In the genomic region with DNA sequence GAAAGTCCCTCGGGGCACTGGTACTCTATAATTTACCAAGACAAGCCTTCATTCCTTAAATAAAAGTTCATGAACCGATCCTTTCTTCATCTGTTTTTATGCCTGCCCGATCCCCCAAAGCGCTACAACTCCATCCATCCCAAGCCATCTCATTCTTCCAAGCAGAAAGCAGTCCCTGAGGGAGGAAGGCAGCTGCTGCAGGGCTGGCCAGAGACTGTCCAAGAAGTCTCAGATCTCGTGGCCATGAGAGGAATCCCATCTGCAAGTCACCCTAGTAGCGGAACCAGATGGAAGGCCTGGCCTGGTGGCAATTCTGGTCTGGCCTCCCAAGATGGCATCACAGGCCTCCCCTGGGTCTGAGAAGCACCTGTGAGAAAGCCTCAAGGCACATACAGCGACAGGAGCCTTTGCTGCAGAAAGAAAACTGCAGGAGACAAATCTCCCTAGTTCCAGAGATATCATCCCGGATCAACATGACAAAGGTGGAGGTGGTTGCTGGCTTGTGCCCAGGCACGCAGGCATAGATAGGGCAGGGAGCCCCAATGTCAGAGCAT, we compare ENCODE assay signal across 24 cellular contexts.
A peak's percentile ranks its signal among the peaks of the same experiment; 100 is the strongest.
DNase-seq lines count a peak whose midpoint lies in the region; ATAC-seq and TF ChIP-seq lines count a peak whose summit lies in the region.
"Had no signal": no experiment of that assay in that cellular context is flagged by ENCODE, and none has a peak within 500 bp of the region (broad histone marks: within the 10 kb centered on the region; RNA-seq: fewer than 3 reads in every experiment).

No MANE protein-coding gene starts in this region.

- DNase-seq in activated naive CD4-positive, alpha-beta T cell treated with anti-CD3 and anti-CD28 coated beads, Interleukin-2, amount 50 U/mL, for 72 hours (ENCODE audit: low spot score in 2 of 2): no peak
- DNase-seq in T-helper 17 cell (no peak), islet precursor cell (peak; percentile 74), type B pancreatic cell (ENCODE audit: extremely low spot score, unreplicated experiment) (no peak), kidney tubule cell (ENCODE audit: low spot score) (no peak)
- no peak for DNase-seq in CD4-positive, alpha-beta memory T cell
- no peak for DNase-seq in natural killer cell treated with Interleukin-12 subunit alpha and Interleukin-12 subunit beta and Interleukin-15 and Interleukin-18, amount 100 ng/mL, for 72 hours (ENCODE audit: low spot score)
- DNase-seq: 8988T; activated CD4-positive, alpha-beta memory T cell treated with anti-CD3 and anti-CD28 coated beads for 36 hours; activated T-cell treated with anti-CD3 and anti-CD28 coated beads for 4 hours; AML-193; colonic mucosa; COR-L47; left cardiac atrium; NCI-H1694 treated with DMSO at 0.1 percent for 48 hours; NCI-H526 treated with DMSO at 0.1 percent for 48 hours; stimulated activated CD4-positive, alpha-beta T cell treated with anti-CD3 and anti-CD28 coated beads, Interleukin-4, amount 100 ng/mL, for 1 hour; stimulated activated naive CD8-positive, alpha-beta T cell treated with anti-CD3 and anti-CD28 coated beads, Interleukin-15, Interleukin-2, amounts not matched to agents 100 U/mL and 50 U/mL, for 24 hours had no signal

- no peaks in the 10 kb centered on the region for H3K9me3 ChIP-seq in T-helper 17 cell (ENCODE audit: control insufficient read depth, low read length, poor library complexity, severe bottlenecking)
- H3K9me3 ChIP-seq in CD4-positive, alpha-beta memory T cell (ENCODE audit: control insufficient read depth in 1 of 2, low read length in 2 of 2): no peaks in the 10 kb centered on the region
- H3K9me3 ChIP-seq: breast epithelium, colonic mucosa, SK-N-SH, spleen had no signal

- peak overlapping the region; percentile 41 for H3K27ac Mint-ChIP-seq in activated naive CD4-positive, alpha-beta T cell treated with anti-CD3 and anti-CD28 coated beads, Interleukin-2, amount 50 U/mL, for 24 hours
- H3K27ac Mint-ChIP-seq in activated naive CD4-positive, alpha-beta T cell treated with anti-CD3 and anti-CD28 coated beads, Interleukin-2, amount 50 U/mL, for 72 hours: no peak overlapping the region
- H3K27ac Mint-ChIP-seq in T-helper 17 cell (no peak overlapping the region), type B pancreatic cell (peak overlapping the region; percentile 34)
- H3K27ac Mint-ChIP-seq in CD4-positive, alpha-beta memory T cell: no peak overlapping the region
- no peak overlapping the region for H3K27ac Mint-ChIP-seq in natural killer cell treated with Interleukin-12 subunit alpha and Interleukin-12 subunit beta and Interleukin-15 and Interleukin-18, amount 100 ng/mL, for 72 hours
- H3K27ac Mint-ChIP-seq: activated CD4-positive, alpha-beta memory T cell treated with anti-CD3 and anti-CD28 coated beads for 36 hours; T-helper 2 cell treated with Interferon-gamma antibody and Interleukin-4, amounts not matched to agents 5 μg/mL and 100 μg/mL, for 36 hours had no signal

- no peaks in the 10 kb centered on the region for H3K36me3 ChIP-seq in CD4-positive, alpha-beta memory T cell (ENCODE audit: insufficient read depth, low read length)
- H3K36me3 ChIP-seq: breast epithelium, colonic mucosa, spleen had no signal

- no peak overlapping the region for H3K4me3 Mint-ChIP-seq in activated naive CD4-positive, alpha-beta T cell treated with anti-CD3 and anti-CD28 coated beads, Interleukin-2, amount 50 U/mL, for 24 hours
- H3K4me3 Mint-ChIP-seq in T-helper 17 cell (peak overlapping the region; percentile 31), type B pancreatic cell (peak overlapping the region; percentile 64)
- peak overlapping the region in 2 of 8 donors; percentile 51 to 52 for H3K4me3 Mint-ChIP-seq in CD4-positive, alpha-beta memory T cell
- H3K4me3 Mint-ChIP-seq in natural killer cell treated with Interleukin-12 subunit alpha and Interleukin-12 subunit beta and Interleukin-15 and Interleukin-18, amount 100 ng/mL, for 72 hours: no peak overlapping the region
- H3K4me3 Mint-ChIP-seq: activated CD4-positive, alpha-beta memory T cell treated with anti-CD3 and anti-CD28 coated beads for 36 hours; T-helper 2 cell treated with Interferon-gamma antibody and Interleukin-4, amounts not matched to agents 5 μg/mL and 100 μg/mL, for 36 hours had no signal

- H3K27me3 Mint-ChIP-seq in activated naive CD4-positive, alpha-beta T cell treated with anti-CD3 and anti-CD28 coated beads, Interleukin-2, amount 50 U/mL, for 24 hours: peaks cover 16% of the 10 kb centered on the region
- H3K27me3 Mint-ChIP-seq in T-helper 17 cell: peaks cover 21% of the 10 kb centered on the region
- H3K27me3 Mint-ChIP-seq in type B pancreatic cell: peaks cover 22% of the 10 kb centered on the region
- H3K27me3 Mint-ChIP-seq in CD4-positive, alpha-beta memory T cell: peaks cover 3 to 10% of the 10 kb centered on the region in 2 donors
- peaks cover 27 to 39% of the 10 kb centered on the region in 2 donors for H3K27me3 Mint-ChIP-seq in natural killer cell treated with Interleukin-12 subunit alpha and Interleukin-12 subunit beta and Interleukin-15 and Interleukin-18, amount 100 ng/mL, for 72 hours

- H3K27me3 ChIP-seq in CD4-positive, alpha-beta memory T cell (ENCODE audit: insufficient read depth, low read length): no peaks in the 10 kb centered on the region

- H3K4me1 Mint-ChIP-seq in activated naive CD4-positive, alpha-beta T cell treated with anti-CD3 and anti-CD28 coated beads, Interleukin-2, amount 50 U/mL, for 24 hours: peaks cover 4% of the 10 kb centered on the region
- H3K4me1 Mint-ChIP-seq in T-helper 17 cell (peaks cover 8% of the 10 kb centered on the region), type B pancreatic cell (ENCODE audit: unreplicated experiment) (peaks cover 29% of the 10 kb centered on the region)
- H3K4me1 Mint-ChIP-seq in CD4-positive, alpha-beta memory T cell: peaks cover 5 to 23% (median 13%) of the 10 kb centered on the region in 4 donors
- peaks cover 6 to 8% of the 10 kb centered on the region in 2 donors for H3K4me1 Mint-ChIP-seq in natural killer cell treated with Interleukin-12 subunit alpha and Interleukin-12 subunit beta and Interleukin-15 and Interleukin-18, amount 100 ng/mL, for 72 hours (ENCODE audit: low read depth in 2 of 2)

- H3K4me3 ChIP-seq in CD4-positive, alpha-beta memory T cell (ENCODE audit: low read length in 2 of 2): no peak overlapping the region
- H3K4me3 ChIP-seq: breast epithelium, colonic mucosa had no signal

- CTCF ChIA-PET in CD4-positive, alpha-beta memory T cell (lab: Charles Lee; ENCODE audit: partially characterized antibody): no interaction called here

- no peak for ATAC-seq in activated naive CD4-positive, alpha-beta T cell treated with anti-CD3 and anti-CD28 coated beads, Interleukin-2, amount 50 U/mL, for 72 hours
- ATAC-seq in T-helper 17 cell: no peak
- no peak for ATAC-seq in natural killer cell treated with Interleukin-12 subunit alpha and Interleukin-12 subunit beta and Interleukin-15 and Interleukin-18, amount 100 ng/mL, for 72 hours
- ATAC-seq: left cardiac atrium; stimulated activated naive CD8-positive, alpha-beta T cell treated with anti-CD3 and anti-CD28 coated beads, Interleukin-15, Interleukin-2, amounts not matched to agents 100 U/mL and 50 U/mL, for 24 hours had no signal

- H3K27ac ChIP-seq in CD4-positive, alpha-beta memory T cell (ENCODE audit: low read depth, low read length): no peak overlapping the region
- H3K27ac ChIP-seq: colonic mucosa, KMS-11, spleen had no signal

- POLR2A ChIA-PET in CD4-positive, alpha-beta memory T cell (lab: Charles Lee; ENCODE audit: partially characterized antibody): no interaction called here

- H3K9me3 Mint-ChIP-seq in activated naive CD4-positive, alpha-beta T cell treated with anti-CD3 and anti-CD28 coated beads, Interleukin-2, amount 50 U/mL, for 24 hours: no peaks in the 10 kb centered on the region
- no peaks in the 10 kb centered on the region for H3K9me3 Mint-ChIP-seq in activated naive CD4-positive, alpha-beta T cell treated with anti-CD3 and anti-CD28 coated beads, Interleukin-2, amount 50 U/mL, for 72 hours
- no peaks in the 10 kb centered on the region for H3K9me3 Mint-ChIP-seq in type B pancreatic cell
- peaks cover 0 to 2% (median 0%) of the 10 kb centered on the region in 8 donors for H3K9me3 Mint-ChIP-seq in CD4-positive, alpha-beta memory T cell
- no peaks in the 10 kb centered on the region for H3K9me3 Mint-ChIP-seq in natural killer cell treated with Interleukin-12 subunit alpha and Interleukin-12 subunit beta and Interleukin-15 and Interleukin-18, amount 100 ng/mL, for 72 hours
- H3K9me3 Mint-ChIP-seq: activated CD4-positive, alpha-beta memory T cell treated with anti-CD3 and anti-CD28 coated beads for 36 hours; T-helper 2 cell treated with Interferon-gamma antibody and Interleukin-4, amounts not matched to agents 5 μg/mL and 100 μg/mL, for 36 hours had no signal

- TF ChIP-seq CTCF in type B pancreatic cell (conservative IDR thresholded peaks at IDR 0.05): no peak

- no peaks in the 10 kb centered on the region for H3K36me3 Mint-ChIP-seq in activated naive CD4-positive, alpha-beta T cell treated with anti-CD3 and anti-CD28 coated beads, Interleukin-2, amount 50 U/mL, for 24 hours
- no peaks in the 10 kb centered on the region for H3K36me3 Mint-ChIP-seq in activated naive CD4-positive, alpha-beta T cell treated with anti-CD3 and anti-CD28 coated beads, Interleukin-2, amount 50 U/mL, for 72 hours
- H3K36me3 Mint-ChIP-seq in T-helper 17 cell (ENCODE audit: low read depth): no peaks in the 10 kb centered on the region
- no peaks in the 10 kb centered on the region for H3K36me3 Mint-ChIP-seq in type B pancreatic cell
- H3K36me3 Mint-ChIP-seq in CD4-positive, alpha-beta memory T cell: no peaks in the 10 kb centered on the region
- H3K36me3 Mint-ChIP-seq in natural killer cell treated with Interleukin-12 subunit alpha and Interleukin-12 subunit beta and Interleukin-15 and Interleukin-18, amount 100 ng/mL, for 72 hours: no peaks in the 10 kb centered on the region
- H3K36me3 Mint-ChIP-seq: activated CD4-positive, alpha-beta memory T cell treated with anti-CD3 and anti-CD28 coated beads for 36 hours had no signal

- intact Hi-C loops in CD4-positive, alpha-beta memory T cell (cut with micrococcal nuclease): no loop called here

- H3K4me1 ChIP-seq in CD4-positive, alpha-beta memory T cell (ENCODE audit: insufficient read depth, low read length): peaks cover 4% of the 10 kb centered on the region
- H3K4me1 ChIP-seq: colonic mucosa had no signal

Comparison
In these comparisons a context has a peak if more than half of its experiments do, and no peak if none do; other contexts are left out.
1. H3K27ac Mint-ChIP-seq: peak in activated naive CD4-positive, alpha-beta T cell treated with anti-CD3 and anti-CD28 coated beads, Interleukin-2, amount 50 U/mL, for 24 hours (single experiment) and type B pancreatic cell (single experiment); none in activated naive CD4-positive, alpha-beta T cell treated with anti-CD3 and anti-CD28 coated beads, Interleukin-2, amount 50 U/mL, for 72 hours (0 of 2), T-helper 17 cell (single experiment), CD4-positive, alpha-beta memory T cell (0 of 7) and natural killer cell treated with Interleukin-12 subunit alpha and Interleukin-12 subunit beta and Interleukin-15 and Interleukin-18, amount 100 ng/mL, for 72 hours (0 of 2).
2. H3K4me3 Mint-ChIP-seq: peak in T-helper 17 cell (single experiment) and type B pancreatic cell (single experiment); none in activated naive CD4-positive, alpha-beta T cell treated with anti-CD3 and anti-CD28 coated beads, Interleukin-2, amount 50 U/mL, for 24 hours (single experiment) and natural killer cell treated with Interleukin-12 subunit alpha and Interleukin-12 subunit beta and Interleukin-15 and Interleukin-18, amount 100 ng/mL, for 72 hours (single experiment).